Comparison of ENCODE assay signal across 1 cellular context in the genomic region with DNA sequence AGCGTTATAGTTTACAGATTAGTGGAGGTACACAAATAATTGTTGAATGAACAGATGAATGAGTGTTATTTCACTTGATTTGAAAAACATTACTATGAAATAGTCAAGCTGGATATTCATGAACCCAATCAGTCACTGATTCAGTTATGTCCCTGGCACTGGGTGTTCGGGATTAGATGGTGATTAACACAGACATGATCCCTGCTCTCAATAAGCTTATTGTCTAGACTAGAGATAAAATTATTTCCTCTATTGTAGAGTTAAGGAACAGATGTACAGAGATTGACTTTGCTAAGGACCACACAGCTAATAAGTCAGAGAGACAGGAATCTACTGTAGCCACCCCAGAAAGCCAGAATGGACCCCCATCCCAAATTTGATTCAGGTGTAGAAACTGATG.
TF ChIP-seq lines count a peak whose summit lies in the region.

No MANE protein-coding gene starts in this region.

TF ChIP-seq in SK-N-SH, 30 proteins besides CTCF, POLR2A, EP300 and RAD21 (continued from another document):
- TF ChIP-seq ZBTB33 (IDR thresholded peaks at IDR 0.05; ENCODE audit: borderline replicate concordance, low read depth) (no peak), CHD2 (IDR thresholded peaks at IDR 0.05; ENCODE audit: low read length, partially characterized antibody) (no peak), EZH2phosphoT487 (IDR thresholded peaks at IDR 0.05; ENCODE audit: borderline replicate concordance, low read depth) (no peak), MEF2A (IDR thresholded peaks at IDR 0.05; ENCODE audit: borderline replicate concordance, low read depth) (no peak)
